In genomic region chr10:46530249-46531186, GRCh38 we compare ENCODE assay signal across 15 cellular contexts. TPM values are rescaled to one million over a fixed set of nuclear protein-coding genes. Genes with fewer than 3 reads are reported as not detected.
DNase-seq lines count a peak whose midpoint lies in the region; ATAC-seq and TF ChIP-seq lines count a peak whose summit lies in the region.
"Had no signal": no experiment of that assay in that cellular context is flagged by ENCODE, and none has a peak within 500 bp of the region (broad histone marks: within the 10 kb centered on the region; RNA-seq: fewer than 3 reads in every experiment).

No MANE protein-coding gene starts in this region.

- no peak for TF ChIP-seq CTCF in HFF-Myc (IDR thresholded peaks at IDR 0.05; ENCODE audit: low read depth, low read length, missing control alignments)
- TF ChIP-seq CTCF in choroid plexus epithelial cell (conservative IDR thresholded peaks at IDR 0.05; ENCODE audit: low read depth, low read length), result no peak
- TF ChIP-seq CTCF in GM20000 (IDR thresholded peaks at IDR 0.05; ENCODE audit: extremely low read depth, missing control alignments), result no peak

- DNase-seq in AG08395 (ENCODE audit: low spot score) (peak; percentile 95), HFF-Myc (ENCODE audit: extremely low read depth, low read depth) (peak; percentile 74), choroid plexus epithelial cell (ENCODE audit: low read depth) (peak; percentile 100), mesenteric fat pad (ENCODE audit: low spot score) (peak; percentile 83), GM20000 (ENCODE audit: low spot score) (no peak), NCI-H510A (lab: John Stamatoyannopoulos, UW) (no peak)

- no peak overlapping the region for H3K4me3 ChIP-seq in HFF-Myc (replicated peaks; ENCODE audit: low read depth, low read length)
- no peak overlapping the region for H3K4me3 ChIP-seq in choroid plexus epithelial cell (ENCODE audit: low read depth, low read length)
- H3K4me3 ChIP-seq: breast epithelium, esophagus muscularis mucosa, vagina had no signal

- no peak for ATAC-seq in GM19351 (IDR thresholded peaks at IDR 0.05; ENCODE audit: unreplicated experiment)
- no peak for ATAC-seq in HG02588 (IDR thresholded peaks at IDR 0.05; ENCODE audit: unreplicated experiment)

RNA-seq across cellular contexts. Expression of gene GPRIN2, which starts 25.9 kb away (rescaled TPM):
- not detected for total RNA-seq in mesenteric fat pad
- total RNA-seq: activated CD8-positive, alpha-beta memory T cell treated with anti-CD3 and anti-CD28 coated beads for 36 hours; CD8-positive, alpha-beta memory T cell; NCI-H460; pulmonary artery endothelial cell had no signal

RNA-seq across cellular contexts. Expression of gene SYT15, which starts 48.4 kb away (rescaled TPM):
- total RNA-seq in mesenteric fat pad, result 6.3 TPM

Comparison
In these comparisons a context has a peak if more than half of its experiments do, and no peak if none do; other contexts are left out.
1. DNase-seq: peak in AG08395 (single experiment), HFF-Myc (single experiment), choroid plexus epithelial cell (single experiment) and mesenteric fat pad (single experiment); none in GM20000 (single experiment) and NCI-H510A (single experiment).